Comparison of ENCODE assay signal across 21 cellular contexts in genomic region chr16:17350212-17350611, GRCh38.
A peak's percentile ranks its signal among the peaks of the same experiment; 100 is the strongest.
DNase-seq lines count a peak whose midpoint lies in the region; ATAC-seq, FAIRE-seq and TF ChIP-seq lines count a peak whose summit lies in the region.
"Had no signal": no experiment of that assay in that cellular context is flagged by ENCODE, and none has a peak within 500 bp of the region (broad histone marks: within the 10 kb centered on the region; RNA-seq: fewer than 3 reads in every experiment).

No MANE protein-coding gene starts in this region.

- intact Hi-C loops in esophagus squamous epithelium (cut with DNase I) (no loop called here), posterior vena cava (cut with DNase I) (loop anchor here in 1 of 2 donors (10.0 kb wide), 1 partner anchor 115 kb away; no protein-coding TSS in a partner anchor), kidney (cut with DNase I) (no loop called here)

- peak overlapping the region; percentile 76 for H3K4me2 ChIP-seq in BLaER1
- H3K4me2 ChIP-seq: PC-9 had no signal

- CTCF ChIA-PET in activated CD4-positive, alpha-beta memory T cell treated with anti-CD3 and anti-CD28 coated beads, Interleukin-2, amount 10 ng/mL, durations not matched to agents 7 days and 5 days (lab: Charles Lee): interaction anchor here (1.4 kb wide), 1 partner anchor 10 kb away, joined by 7 read pairs; no protein-coding TSS in a partner anchor

- H3K36me3 ChIP-seq in BLaER1: peaks cover 7% of the 10 kb centered on the region
- H3K36me3 ChIP-seq in esophagus squamous epithelium: no peaks in the 10 kb centered on the region
- H3K36me3 ChIP-seq in kidney (ENCODE audit: control insufficient read depth in 1 of 2, insufficient read depth in 2 of 2, low read length in 2 of 2): no peaks in the 10 kb centered on the region

- peak overlapping the region; percentile 67 for H3K27ac Mint-ChIP-seq in HFFc6
- H3K27ac Mint-ChIP-seq in activated CD4-positive, alpha-beta memory T cell treated with anti-CD3 and anti-CD28 coated beads, Interleukin-2, amount 10 ng/mL, durations not matched to agents 7 days and 5 days: no peak overlapping the region
- H3K27ac Mint-ChIP-seq: activated CD8-positive, alpha-beta memory T cell treated with anti-CD3 and anti-CD28 coated beads, Interleukin-2, amount 10 ng/mL, durations not matched to agents 7 days and 5 days; endodermal cell; nephron progenitor cell; WTC11 had no signal

- H4K20me1 ChIP-seq in BLaER1: no peaks in the 10 kb centered on the region

- H3K4me1 Mint-ChIP-seq in HFFc6 (ENCODE audit: low read depth): peaks cover 30% of the 10 kb centered on the region
- H3K4me1 Mint-ChIP-seq in activated CD4-positive, alpha-beta memory T cell treated with anti-CD3 and anti-CD28 coated beads, Interleukin-2, amount 10 ng/mL, durations not matched to agents 7 days and 5 days: peaks cover 60% of the 10 kb centered on the region
- H3K4me1 Mint-ChIP-seq: WTC11 had no signal

- no peak for TF ChIP-seq CTCF in HFFc6 (IDR thresholded peaks at IDR 0.05)
- TF ChIP-seq CTCF in esophagus squamous epithelium (IDR thresholded peaks at IDR 0.05): no peak
- TF ChIP-seq CTCF in kidney (IDR thresholded peaks at IDR 0.05; ENCODE audit: borderline replicate concordance, extremely low read depth, insufficient read depth): no peak

- H3K9me3 ChIP-seq in BLaER1: no peaks in the 10 kb centered on the region
- H3K9me3 ChIP-seq in esophagus squamous epithelium: no peaks in the 10 kb centered on the region
- no peaks in the 10 kb centered on the region for H3K9me3 ChIP-seq in kidney (ENCODE audit: control insufficient read depth in 1 of 2, low read length in 2 of 2)
- H3K9me3 ChIP-seq: testis had no signal

- WGBS in esophagus squamous epithelium, 2 donors: 75 to 84% methylated on average over 4 of the region's 4 CpGs

- no peaks in the 10 kb centered on the region for H3K27me3 Mint-ChIP-seq in HFFc6 (ENCODE audit: insufficient read depth)
- H3K27me3 Mint-ChIP-seq in activated CD4-positive, alpha-beta memory T cell treated with anti-CD3 and anti-CD28 coated beads, Interleukin-2, amount 10 ng/mL, durations not matched to agents 7 days and 5 days: no peaks in the 10 kb centered on the region
- H3K27me3 Mint-ChIP-seq: activated CD8-positive, alpha-beta memory T cell treated with anti-CD3 and anti-CD28 coated beads, Interleukin-2, amount 10 ng/mL, durations not matched to agents 7 days and 5 days had no signal

- H3K4me3 ChIP-seq in BLaER1 (no peak overlapping the region), esophagus squamous epithelium (no peak overlapping the region), kidney (ENCODE audit: low read length in 2 of 2) (no peak overlapping the region)
- H3K4me3 ChIP-seq: PC-9, testis had no signal

- H3K4me1 ChIP-seq in BLaER1 (peaks cover 100% of the 10 kb centered on the region), esophagus squamous epithelium (peaks cover 17 to 58% (median 27%) of the 10 kb centered on the region in 3 donors), kidney (ENCODE audit: control insufficient read depth in 1 of 2, insufficient read depth in 1 of 2, low read depth in 1 of 2, low read length in 2 of 2) (peaks cover 0 to 2% of the 10 kb centered on the region in 2 donors)
- H3K4me1 ChIP-seq: foreskin keratinocyte had no signal

- ATAC-seq in HG03520 (IDR thresholded peaks at IDR 0.05; ENCODE audit: unreplicated experiment): no peak
- ATAC-seq: activated CD8-positive, alpha-beta memory T cell treated with anti-CD3 and anti-CD28 coated beads, Interleukin-2, amount 10 ng/mL, durations not matched to agents 7 days and 5 days; foreskin keratinocyte; WTC11 had no signal

- no peak for FAIRE-seq in kidney (lab: Jason Lieb, UNC)

- no peak overlapping the region for H3K4me3 Mint-ChIP-seq in HFFc6
- H3K4me3 Mint-ChIP-seq in activated CD4-positive, alpha-beta memory T cell treated with anti-CD3 and anti-CD28 coated beads, Interleukin-2, amount 10 ng/mL, durations not matched to agents 7 days and 5 days: no peak overlapping the region
- H3K4me3 Mint-ChIP-seq: activated CD8-positive, alpha-beta memory T cell treated with anti-CD3 and anti-CD28 coated beads, Interleukin-2, amount 10 ng/mL, durations not matched to agents 7 days and 5 days; endodermal cell; nephron progenitor cell; WTC11 had no signal

- no peaks in the 10 kb centered on the region for H3K9me3 Mint-ChIP-seq in HFFc6
- H3K9me3 Mint-ChIP-seq in activated CD4-positive, alpha-beta memory T cell treated with anti-CD3 and anti-CD28 coated beads, Interleukin-2, amount 10 ng/mL, durations not matched to agents 7 days and 5 days: no peaks in the 10 kb centered on the region
- H3K9me3 Mint-ChIP-seq: endodermal cell, nephron progenitor cell had no signal

- TF ChIP-seq POLR2A in esophagus squamous epithelium (IDR thresholded peaks at IDR 0.05): no peak

- POLR2A ChIA-PET in activated CD4-positive, alpha-beta memory T cell treated with anti-CD3 and anti-CD28 coated beads, Interleukin-2, amount 10 ng/mL, durations not matched to agents 7 days and 5 days (lab: Charles Lee): no interaction called here

- H3K9ac ChIP-seq in BLaER1 (peak overlapping the region; percentile 28), kidney (ENCODE audit: low read length in 2 of 2) (no peak overlapping the region)

- DNase-seq in HFFc6: peak; percentile 52
- DNase-seq in esophagus squamous epithelium (lab: John Stamatoyannopoulos, UW): no peak
- DNase-seq in posterior vena cava (ENCODE audit: low spot score): peak; percentile 80
- no peak for DNase-seq in activated CD4-positive, alpha-beta memory T cell treated with anti-CD3 and anti-CD28 coated beads, Interleukin-2, amount 10 ng/mL, durations not matched to agents 7 days and 5 days
- DNase-seq in DMS79 (lab: John Stamatoyannopoulos, UW): no peak
- DNase-seq in kidney: no peak
- DNase-seq: activated CD8-positive, alpha-beta memory T cell treated with anti-CD3 and anti-CD28 coated beads, Interleukin-2, amount 10 ng/mL, durations not matched to agents 7 days and 5 days; activated effector memory CD4-positive, alpha-beta T cell treated with anti-CD3 and anti-CD28 coated beads, Interleukin-2, amount 50 U/mL, for 16 hours; anterior cingulate cortex; endodermal cell; foreskin keratinocyte; H7; NCI-H1930; NCI-H510A; nephron progenitor cell; PC-9; stimulated activated CD4-positive, alpha-beta T cell treated with anti-CD3 and anti-CD28 coated beads, Interleukin-1b, Interleukin-23, amount 100 ng/mL, for 48 hours; testis had no signal

- H3K27ac ChIP-seq in BLaER1: peak overlapping the region; percentile 80
- H3K27ac ChIP-seq in esophagus squamous epithelium: peak overlapping the region in 3 of 4 donors; percentile 13 to 49 (median 30)
- H3K27ac ChIP-seq in kidney (ENCODE audit: low read depth in 2 of 2, low read length in 2 of 2): no peak overlapping the region
- H3K27ac ChIP-seq: foreskin keratinocyte, PC-9 had no signal

- H3K27me3 ChIP-seq in BLaER1 (no peaks in the 10 kb centered on the region), esophagus squamous epithelium (no peaks in the 10 kb centered on the region)
- H3K27me3 ChIP-seq: foreskin keratinocyte, testis had no signal

- H3K36me3 Mint-ChIP-seq in HFFc6 (ENCODE audit: low read depth): no peaks in the 10 kb centered on the region; the same call in 1 of the 2 replicates
- H3K36me3 Mint-ChIP-seq in activated CD4-positive, alpha-beta memory T cell treated with anti-CD3 and anti-CD28 coated beads, Interleukin-2, amount 10 ng/mL, durations not matched to agents 7 days and 5 days (ENCODE audit: low read depth): peaks cover 57% of the 10 kb centered on the region

Comparison
In these comparisons a context has a peak if more than half of its experiments do, and no peak if none do; other contexts are left out.
1. H3K27ac ChIP-seq: peak in BLaER1 (single experiment) and esophagus squamous epithelium (3 of 4); none in kidney (0 of 2).
2. DNase-seq: peak in HFFc6 (single experiment) and posterior vena cava (single experiment); none in esophagus squamous epithelium (single experiment), activated CD4-positive, alpha-beta memory T cell treated with anti-CD3 and anti-CD28 coated beads, Interleukin-2, amount 10 ng/mL, durations not matched to agents 7 days and 5 days (single experiment), DMS79 (single experiment) and kidney (single experiment).